24 cellular contexts compared by ENCODE assay signal in the genomic region with DNA sequence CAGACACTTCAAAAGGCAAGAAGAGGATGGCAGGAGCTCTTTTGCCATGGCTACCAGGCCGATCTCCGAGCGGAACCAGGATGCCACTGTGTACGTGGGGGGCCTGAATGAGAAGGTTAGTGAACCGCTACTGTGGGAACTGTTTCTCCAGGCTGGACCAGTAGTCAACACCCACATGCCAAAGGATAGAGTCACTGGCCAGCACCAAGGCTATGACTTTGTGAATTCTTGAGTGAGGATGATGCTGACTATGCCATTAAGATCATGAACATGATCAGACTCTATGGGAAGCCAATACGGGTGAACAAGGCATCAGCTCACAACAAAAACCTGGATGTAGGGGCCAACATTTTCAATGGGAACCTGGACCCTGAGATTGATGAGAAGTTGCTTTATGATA. TPM values are rescaled to one million over a fixed set of nuclear protein-coding genes. Genes with fewer than 3 reads are reported as not detected.
DNase-seq lines count a peak whose midpoint lies in the region; ATAC-seq and TF ChIP-seq lines count a peak whose summit lies in the region.
"Had no signal": no experiment of that assay in that cellular context is flagged by ENCODE, and none has a peak within 500 bp of the region (broad histone marks: within the 10 kb centered on the region; RNA-seq: fewer than 3 reads in every experiment).

No MANE protein-coding gene starts in this region.

- WGBS in right lobe of liver (ENCODE audit: insufficient coverage, low coverage, low lambda C conversion rate, missing lambda C conversion rate) = no CpG with 5 or more reads among the region's 6 CpGs

- H3K4me3 ChIP-seq in AG10803 (ENCODE audit: low read length) (no peak overlapping the region), RWPE2 (ENCODE audit: severe bottlenecking) (no peak overlapping the region), right lobe of liver (no peak overlapping the region)
- H3K4me3 ChIP-seq: GM23338, HAP-1 had no signal

- H3K27me3 ChIP-seq in RWPE2 (ENCODE audit: insufficient read depth, poor library complexity, severe bottlenecking) = no peaks in the 10 kb centered on the region
- no peaks in the 10 kb centered on the region for H3K27me3 ChIP-seq in right lobe of liver
- H3K27me3 ChIP-seq: BE2C had no signal

- DNase-seq in AG10803 (ENCODE audit: low read depth) (peak; percentile 5), HFFc6 (peak; percentile 48), RWPE2 (ENCODE audit: low spot score) (no peak), kidney tubule cell (ENCODE audit: low spot score) (peak; percentile 42), right lobe of liver (no peak), left colon (no peak)
- no peak for DNase-seq in T-helper 2 cell treated with Interferon-gamma antibody and Interleukin-4, amounts not matched to agents 5 μg/mL and 100 μg/mL, for 36 hours (ENCODE audit: low spot score)
- DNase-seq: BE2C, Calu3, DMS79 treated with DMSO at 0.1 percent for 48 hours, MV-4-11, NCI-H1105, NCI-H2029, NCI-H446 treated with DMSO at 0.1 percent for 48 hours, NCI-H526, NCI-H82, RPMI8226, SHP77 had no signal

- TF ChIP-seq POLR2A in right lobe of liver (IDR thresholded peaks at IDR 0.05) = no peak

- peaks cover 9% of the 10 kb centered on the region for H3K4me1 Mint-ChIP-seq in HFFc6 (ENCODE audit: low read depth)
- peaks cover 15% of the 10 kb centered on the region for H3K4me1 Mint-ChIP-seq in T-helper 2 cell treated with Interferon-gamma antibody and Interleukin-4, amounts not matched to agents 5 μg/mL and 100 μg/mL, for 36 hours (ENCODE audit: low read depth)
- H3K4me1 Mint-ChIP-seq: GM23338 had no signal

- intact Hi-C loops in right lobe of liver (cut with DNase I) = no loop called here
- intact Hi-C loops in left colon (cut with DNase I, micrococcal nuclease) = no loop called here

- H3K27ac ChIP-seq in RWPE2 (ENCODE audit: poor library complexity, severe bottlenecking) (no peak overlapping the region), right lobe of liver (no peak overlapping the region)
- H3K27ac ChIP-seq: 22Rv1 had no signal

- H3K9me3 Mint-ChIP-seq in HFFc6 = no peaks in the 10 kb centered on the region
- H3K9me3 Mint-ChIP-seq in T-helper 2 cell treated with Interferon-gamma antibody and Interleukin-4, amounts not matched to agents 5 μg/mL and 100 μg/mL, for 36 hours = no peaks in the 10 kb centered on the region
- H3K9me3 Mint-ChIP-seq: GM23338 had no signal

- no peaks in the 10 kb centered on the region for H3K4me1 ChIP-seq in RWPE2 (ENCODE audit: insufficient read depth, poor library complexity, severe bottlenecking)
- H3K4me1 ChIP-seq in right lobe of liver = no peaks in the 10 kb centered on the region
- H3K4me1 ChIP-seq: BE2C, HAP-1 had no signal

- H3K9me3 ChIP-seq in RWPE2 (ENCODE audit: severe bottlenecking) (no peaks in the 10 kb centered on the region), right lobe of liver (no peaks in the 10 kb centered on the region)
- H3K9me3 ChIP-seq: BE2C, HAP-1 had no signal

- TF ChIP-seq CTCF in AG10803 (conservative IDR thresholded peaks at IDR 0.05; ENCODE audit: low read length) (no peak), HFFc6 (IDR thresholded peaks at IDR 0.05) (no peak), RWPE2 (IDR thresholded peaks at IDR 0.05; ENCODE audit: poor library complexity, severe bottlenecking) (no peak), right lobe of liver (IDR thresholded peaks at IDR 0.05) (no peak)

- 0 out of 3 replicates have a peak, but pooled peaks have one; percentile 31 for ATAC-seq in RWPE2 (ENCODE audit: low read depth)
- no peak for ATAC-seq in SK-N-SH treated with all-trans-retinoic acid at 6 μM for 48 hours
- no peak for ATAC-seq in right lobe of liver
- ATAC-seq in left colon = no peak
- ATAC-seq: GM23338 had no signal

- no peaks in the 10 kb centered on the region for H3K36me3 Mint-ChIP-seq in HFFc6 (ENCODE audit: low read depth)
- no peaks in the 10 kb centered on the region for H3K36me3 Mint-ChIP-seq in T-helper 2 cell treated with Interferon-gamma antibody and Interleukin-4, amounts not matched to agents 5 μg/mL and 100 μg/mL, for 36 hours (ENCODE audit: low read depth)

- no peak overlapping the region for H3K4me3 Mint-ChIP-seq in HFFc6
- no peak overlapping the region for H3K4me3 Mint-ChIP-seq in T-helper 2 cell treated with Interferon-gamma antibody and Interleukin-4, amounts not matched to agents 5 μg/mL and 100 μg/mL, for 36 hours
- H3K4me3 Mint-ChIP-seq: GM23338 had no signal

- H3K27ac Mint-ChIP-seq in HFFc6 = no peak overlapping the region
- no peak overlapping the region for H3K27ac Mint-ChIP-seq in T-helper 2 cell treated with Interferon-gamma antibody and Interleukin-4, amounts not matched to agents 5 μg/mL and 100 μg/mL, for 36 hours
- H3K27ac Mint-ChIP-seq: GM23338 had no signal

- H3K27me3 Mint-ChIP-seq in HFFc6 (ENCODE audit: insufficient read depth) = peaks cover 2% of the 10 kb centered on the region
- H3K27me3 Mint-ChIP-seq in T-helper 2 cell treated with Interferon-gamma antibody and Interleukin-4, amounts not matched to agents 5 μg/mL and 100 μg/mL, for 36 hours (ENCODE audit: low read depth) = peaks cover 2% of the 10 kb centered on the region

- H3K36me3 ChIP-seq in RWPE2 (ENCODE audit: low read depth) = no peaks in the 10 kb centered on the region
- no peaks in the 10 kb centered on the region for H3K36me3 ChIP-seq in right lobe of liver
- H3K36me3 ChIP-seq: BE2C, HAP-1 had no signal

TF ChIP-seq in SK-N-SH treated with all-trans-retinoic acid at 6 μM for 48 hours, 23 proteins besides CTCF, POLR2A, EP300 and RAD21 (continues in another document):
- no peak for TF ChIP-seq ZNF565 (CRISPR knock-in tag; conservative IDR thresholded peaks at IDR 0.05; ENCODE audit: low read depth)
- TF ChIP-seq, protein P1, sequence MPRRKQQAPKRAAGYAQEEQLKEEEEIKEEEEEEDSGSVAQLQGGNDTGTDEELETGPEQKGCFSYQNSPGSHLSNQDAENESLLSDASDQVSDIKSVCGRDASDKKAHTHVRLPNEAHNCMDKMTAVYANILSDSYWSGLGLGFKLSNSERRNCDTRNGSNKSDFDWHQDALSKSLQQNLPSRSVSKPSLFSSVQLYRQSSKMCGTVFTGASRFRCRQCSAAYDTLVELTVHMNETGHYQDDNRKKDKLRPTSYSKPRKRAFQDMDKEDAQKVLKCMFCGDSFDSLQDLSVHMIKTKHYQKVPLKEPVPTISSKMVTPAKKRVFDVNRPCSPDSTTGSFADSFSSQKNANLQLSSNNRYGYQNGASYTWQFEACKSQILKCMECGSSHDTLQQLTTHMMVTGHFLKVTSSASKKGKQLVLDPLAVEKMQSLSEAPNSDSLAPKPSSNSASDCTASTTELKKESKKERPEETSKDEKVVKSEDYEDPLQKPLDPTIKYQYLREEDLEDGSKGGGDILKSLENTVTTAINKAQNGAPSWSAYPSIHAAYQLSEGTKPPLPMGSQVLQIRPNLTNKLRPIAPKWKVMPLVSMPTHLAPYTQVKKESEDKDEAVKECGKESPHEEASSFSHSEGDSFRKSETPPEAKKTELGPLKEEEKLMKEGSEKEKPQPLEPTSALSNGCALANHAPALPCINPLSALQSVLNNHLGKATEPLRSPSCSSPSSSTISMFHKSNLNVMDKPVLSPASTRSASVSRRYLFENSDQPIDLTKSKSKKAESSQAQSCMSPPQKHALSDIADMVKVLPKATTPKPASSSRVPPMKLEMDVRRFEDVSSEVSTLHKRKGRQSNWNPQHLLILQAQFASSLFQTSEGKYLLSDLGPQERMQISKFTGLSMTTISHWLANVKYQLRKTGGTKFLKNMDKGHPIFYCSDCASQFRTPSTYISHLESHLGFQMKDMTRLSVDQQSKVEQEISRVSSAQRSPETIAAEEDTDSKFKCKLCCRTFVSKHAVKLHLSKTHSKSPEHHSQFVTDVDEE (CRISPR knock-in tag; IDR thresholded peaks at IDR 0.05) = no peak
- TF ChIP-seq ESRRG (CRISPR knock-in tag; IDR thresholded peaks at IDR 0.05) = no peak
- no peak for TF ChIP-seq RARB (CRISPR knock-in tag; IDR thresholded peaks at IDR 0.05)
- TF ChIP-seq, protein P2, sequence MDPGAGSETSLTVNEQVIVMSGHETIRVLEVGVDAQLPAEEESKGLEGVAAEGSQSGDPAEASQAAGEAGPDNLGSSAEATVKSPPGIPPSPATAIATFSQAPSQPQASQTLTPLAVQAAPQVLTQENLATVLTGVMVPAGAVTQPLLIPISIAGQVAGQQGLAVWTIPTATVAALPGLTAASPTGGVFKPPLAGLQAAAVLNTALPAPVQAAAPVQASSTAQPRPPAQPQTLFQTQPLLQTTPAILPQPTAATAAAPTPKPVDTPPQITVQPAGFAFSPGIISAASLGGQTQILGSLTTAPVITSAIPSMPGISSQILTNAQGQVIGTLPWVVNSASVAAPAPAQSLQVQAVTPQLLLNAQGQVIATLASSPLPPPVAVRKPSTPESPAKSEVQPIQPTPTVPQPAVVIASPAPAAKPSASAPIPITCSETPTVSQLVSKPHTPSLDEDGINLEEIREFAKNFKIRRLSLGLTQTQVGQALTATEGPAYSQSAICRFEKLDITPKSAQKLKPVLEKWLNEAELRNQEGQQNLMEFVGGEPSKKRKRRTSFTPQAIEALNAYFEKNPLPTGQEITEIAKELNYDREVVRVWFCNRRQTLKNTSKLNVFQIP (CRISPR knock-in tag; IDR thresholded peaks at IDR 0.05; ENCODE audit: borderline replicate concordance, low read depth) = no peak
- TF ChIP-seq ZNF70 (CRISPR knock-in tag; IDR thresholded peaks at IDR 0.05) = no peak
- TF ChIP-seq CSDC2 (CRISPR knock-in tag; IDR thresholded peaks at IDR 0.05) = no peak
- no peak for TF ChIP-seq ZC3H10 (CRISPR knock-in tag; IDR thresholded peaks at IDR 0.05)
- no peak for TF ChIP-seq TCF4 (CRISPR knock-in tag; IDR thresholded peaks at IDR 0.05; ENCODE audit: borderline replicate concordance)
- TF ChIP-seq ARNTL (CRISPR knock-in tag; IDR thresholded peaks at IDR 0.05; ENCODE audit: borderline replicate concordance, low read depth) = no peak
- TF ChIP-seq ZFP30 (CRISPR knock-in tag; IDR thresholded peaks at IDR 0.05) = no peak

RNA-seq across cellular contexts. Expression of a gene that starts 9.8 kb away (rescaled TPM):
- total RNA-seq in HFFc6 (2021; fragmentation: NEBNext Ultra II Directional; extraction: Animal tissue kit (Norgen Biotek cat#: 25700)) = under 1 TPM in 2 of 6 experiments, not detected in 4; 0.12 to 0.13 TPM
- total RNA-seq in right lobe of liver (under 1 TPM in 2 of 6 experiments, not detected in 4; 0.12 to 0.24 TPM), left colon (not detected)
- total RNA-seq: G401, GM23338, SK-MEL-5 had no signal

RNA-seq across cellular contexts. Expression of a gene that starts 42.2 kb away (rescaled TPM):
- total RNA-seq in HFFc6 (2021; fragmentation: NEBNext Ultra II Directional; extraction: Animal tissue kit (Norgen Biotek cat#: 25700)) = 10 to 100 TPM; 41.9 to 52.7 (median 45.9) TPM
- total RNA-seq in right lobe of liver = 10 to 100 TPM in 5 of 6 experiments, 1 to 10 TPM in 1; 9.7 to 15.7 (median 14.7) TPM
- 10 to 100 TPM; 30.6 to 52.3 TPM for total RNA-seq in left colon

Comparison
In these comparisons a context has a peak if more than half of its experiments do, and no peak if none do; other contexts are left out.
1. DNase-seq: peak in AG10803 (single experiment), HFFc6 (single experiment) and kidney tubule cell (single experiment); none in RWPE2 (single experiment), right lobe of liver (0 of 3), T-helper 2 cell treated with Interferon-gamma antibody and Interleukin-4, amounts not matched to agents 5 μg/mL and 100 μg/mL, for 36 hours (single experiment) and left colon (0 of 2).